In the genomic region with DNA sequence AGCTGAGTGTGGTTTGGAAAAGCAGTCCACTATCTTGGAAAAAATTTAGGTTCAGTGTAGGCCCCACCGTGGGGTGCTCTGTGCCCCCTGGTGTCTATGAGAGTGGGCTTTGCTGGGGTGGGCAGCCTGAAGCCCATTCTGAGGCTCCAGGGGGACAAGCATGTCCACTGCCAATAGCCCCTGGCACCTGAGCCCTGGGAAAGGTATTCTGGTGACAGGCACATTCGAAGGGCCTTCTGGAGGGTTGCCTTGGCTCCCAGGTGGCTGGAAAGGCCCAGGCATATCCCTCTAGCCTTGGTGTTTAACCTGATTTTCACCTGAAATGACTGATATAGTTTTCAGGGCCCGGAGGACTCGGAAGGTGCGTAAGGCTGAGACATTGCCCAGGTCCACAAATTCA, we compare ENCODE assay signal across 24 cellular contexts. TPM values are rescaled to one million over a fixed set of nuclear protein-coding genes. Genes with fewer than 3 reads are reported as not detected.
"Had no signal": no experiment of that assay in that cellular context is flagged by ENCODE, and none has a peak within 500 bp of the region (broad histone marks: within the 10 kb centered on the region; RNA-seq: fewer than 3 reads in every experiment).

No MANE protein-coding gene starts in this region.

- H3K36me3 ChIP-seq: ascending aorta, cardiac muscle cell, SJSA1 had no signal

- H3K27me3 ChIP-seq: ascending aorta, SJSA1 had no signal

- H3K27ac ChIP-seq: ascending aorta, cardiac muscle cell, KMS-11, SJSA1 had no signal

- ATAC-seq: activated CD8-positive, alpha-beta T cell treated with anti-CD3 and anti-CD28 coated beads for 36 hours; activated T-cell treated with anti-CD3 and anti-CD28 coated beads, Interleukin-2, amount 50 U/mL, for 72 hours; activated T-helper 17 cell treated with anti-CD3 and anti-CD28 coated beads, Interleukin-2, amount 50 U/mL, for 72 hours; Panc1 had no signal

- H3K4me1 ChIP-seq: ascending aorta, SJSA1 had no signal

- FAIRE-seq: TTC549 had no signal

- H3K9me3 ChIP-seq: ascending aorta, SJSA1, SK-N-SH had no signal

- DNase-seq: activated CD4-positive, alpha-beta T cell treated with anti-CD3 and anti-CD28 coated beads, Interleukin-2, amount 10 ng/mL, durations not matched to agents 24 days and 14 days; activated CD4-positive, alpha-beta T cell treated with anti-CD3 and anti-CD28 coated beads, Interleukin-2, amount 50 U/mL, for 4 hours; activated CD8-positive, alpha-beta T cell treated with anti-CD3 and anti-CD28 coated beads for 36 hours; activated naive CD4-positive, alpha-beta T cell treated with anti-CD3 and anti-CD28 coated beads, Interleukin-2, amount 10 ng/mL, durations not matched to agents 7 days and 5 days; activated T-cell treated with anti-CD3 and anti-CD28 coated beads, Interleukin-2, amount 50 U/mL, for 1 hour; activated T-cell treated with anti-CD3 and anti-CD28 coated beads, Interleukin-2, amount 50 U/mL, for 72 hours; amygdala; MM.1S; MV-4-11; NCI-H1092; NCI-H1436 treated with DMSO at 0.1 percent for 48 hours; NCI-H1694 treated with DMSO at 0.1 percent for 48 hours; NCI-H2029; NCI-H345; NCI-H524 treated with DMSO at 0.1 percent for 48 hours; SHP77 treated with DMSO at 0.1 percent for 48 hours; SK-N-SH had no signal

- H3K4me3 ChIP-seq: ascending aorta, cardiac muscle cell, SJSA1 had no signal

RNA-seq across cellular contexts. Expression of a gene that starts 36.1 kb away (rescaled TPM):
- total RNA-seq: activated CD4-positive, alpha-beta T cell treated with anti-CD3 and anti-CD28 coated beads, Interleukin-2, amount 10 ng/mL, durations not matched to agents 24 days and 14 days had no signal
